Comparison of ENCODE assay signal across 3 cellular contexts in the genomic region with DNA sequence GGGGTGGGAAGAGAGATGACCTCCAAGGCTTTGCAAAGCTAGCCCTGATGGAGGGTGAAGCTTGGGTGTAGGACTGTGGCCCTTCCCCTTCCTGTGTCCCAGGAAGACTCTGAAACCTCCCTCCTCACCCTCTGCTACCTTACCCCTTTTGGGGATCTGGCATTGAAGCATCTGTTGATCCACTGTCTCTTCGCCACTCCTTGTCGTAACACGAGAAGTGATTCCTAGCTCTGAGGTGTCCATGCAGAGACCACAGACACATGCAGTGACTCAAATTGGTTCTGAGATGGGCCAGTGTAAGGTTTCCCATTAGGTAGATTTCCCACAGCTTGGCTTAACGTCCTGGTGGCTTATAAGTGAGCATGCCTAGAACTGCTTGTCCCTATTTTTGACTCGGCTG.
TF ChIP-seq lines count a peak whose summit lies in the region.

No MANE protein-coding gene starts in this region.

TF ChIP-seq in liver, 16 proteins besides CTCF, POLR2A, EP300 and RAD21:
- TF ChIP-seq FOXA2 (IDR thresholded peaks at IDR 0.05) (no peak), RXRA (IDR thresholded peaks at IDR 0.05) (no peak), NR2F2 (IDR thresholded peaks at IDR 0.05) (no peak), EGR1 (IDR thresholded peaks at IDR 0.05; ENCODE audit: low read depth in 2 of 2) (no peak), TAF1 (conservative IDR thresholded peaks at IDR 0.05) (no peak), GABPA (IDR thresholded peaks at IDR 0.05 in 1 of 2, conservative IDR thresholded peaks at IDR 0.05 in 1 of 2) (no peak), JUND (IDR thresholded peaks at IDR 0.05) (no peak)
- TF ChIP-seq, protein P1, sequence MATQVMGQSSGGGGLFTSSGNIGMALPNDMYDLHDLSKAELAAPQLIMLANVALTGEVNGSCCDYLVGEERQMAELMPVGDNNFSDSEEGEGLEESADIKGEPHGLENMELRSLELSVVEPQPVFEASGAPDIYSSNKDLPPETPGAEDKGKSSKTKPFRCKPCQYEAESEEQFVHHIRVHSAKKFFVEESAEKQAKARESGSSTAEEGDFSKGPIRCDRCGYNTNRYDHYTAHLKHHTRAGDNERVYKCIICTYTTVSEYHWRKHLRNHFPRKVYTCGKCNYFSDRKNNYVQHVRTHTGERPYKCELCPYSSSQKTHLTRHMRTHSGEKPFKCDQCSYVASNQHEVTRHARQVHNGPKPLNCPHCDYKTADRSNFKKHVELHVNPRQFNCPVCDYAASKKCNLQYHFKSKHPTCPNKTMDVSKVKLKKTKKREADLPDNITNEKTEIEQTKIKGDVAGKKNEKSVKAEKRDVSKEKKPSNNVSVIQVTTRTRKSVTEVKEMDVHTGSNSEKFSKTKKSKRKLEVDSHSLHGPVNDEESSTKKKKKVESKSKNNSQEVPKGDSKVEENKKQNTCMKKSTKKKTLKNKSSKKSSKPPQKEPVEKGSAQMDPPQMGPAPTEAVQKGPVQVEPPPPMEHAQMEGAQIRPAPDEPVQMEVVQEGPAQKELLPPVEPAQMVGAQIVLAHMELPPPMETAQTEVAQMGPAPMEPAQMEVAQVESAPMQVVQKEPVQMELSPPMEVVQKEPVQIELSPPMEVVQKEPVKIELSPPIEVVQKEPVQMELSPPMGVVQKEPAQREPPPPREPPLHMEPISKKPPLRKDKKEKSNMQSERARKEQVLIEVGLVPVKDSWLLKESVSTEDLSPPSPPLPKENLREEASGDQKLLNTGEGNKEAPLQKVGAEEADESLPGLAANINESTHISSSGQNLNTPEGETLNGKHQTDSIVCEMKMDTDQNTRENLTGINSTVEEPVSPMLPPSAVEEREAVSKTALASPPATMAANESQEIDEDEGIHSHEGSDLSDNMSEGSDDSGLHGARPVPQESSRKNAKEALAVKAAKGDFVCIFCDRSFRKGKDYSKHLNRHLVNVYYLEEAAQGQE (IDR thresholded peaks at IDR 0.05): no peak

TF ChIP-seq in HepG2, 621 proteins besides CTCF, POLR2A, EP300 and RAD21:
- no peak for TF ChIP-seq ZNF441 (CRISPR knock-in tag; IDR thresholded peaks at IDR 0.05; ENCODE audit: borderline replicate concordance)
- TF ChIP-seq ZNF557 (CRISPR knock-in tag; IDR thresholded peaks at IDR 0.05): no peak
- TF ChIP-seq, protein P2, sequence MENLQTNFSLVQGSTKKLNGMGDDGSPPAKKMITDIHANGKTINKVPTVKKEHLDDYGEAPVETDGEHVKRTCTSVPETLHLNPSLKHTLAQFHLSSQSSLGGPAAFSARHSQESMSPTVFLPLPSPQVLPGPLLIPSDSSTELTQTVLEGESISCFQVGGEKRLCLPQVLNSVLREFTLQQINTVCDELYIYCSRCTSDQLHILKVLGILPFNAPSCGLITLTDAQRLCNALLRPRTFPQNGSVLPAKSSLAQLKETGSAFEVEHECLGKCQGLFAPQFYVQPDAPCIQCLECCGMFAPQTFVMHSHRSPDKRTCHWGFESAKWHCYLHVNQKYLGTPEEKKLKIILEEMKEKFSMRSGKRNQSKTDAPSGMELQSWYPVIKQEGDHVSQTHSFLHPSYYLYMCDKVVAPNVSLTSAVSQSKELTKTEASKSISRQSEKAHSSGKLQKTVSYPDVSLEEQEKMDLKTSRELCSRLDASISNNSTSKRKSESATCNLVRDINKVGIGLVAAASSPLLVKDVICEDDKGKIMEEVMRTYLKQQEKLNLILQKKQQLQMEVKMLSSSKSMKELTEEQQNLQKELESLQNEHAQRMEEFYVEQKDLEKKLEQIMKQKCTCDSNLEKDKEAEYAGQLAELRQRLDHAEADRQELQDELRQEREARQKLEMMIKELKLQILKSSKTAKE (CRISPR knock-in tag; IDR thresholded peaks at IDR 0.05; ENCODE audit: borderline replicate concordance): no peak
- no peak for TF ChIP-seq ZEB1 (IDR thresholded peaks at IDR 0.05; ENCODE audit: insufficient replicate concordance, low read depth)
- TF ChIP-seq, protein P3, sequence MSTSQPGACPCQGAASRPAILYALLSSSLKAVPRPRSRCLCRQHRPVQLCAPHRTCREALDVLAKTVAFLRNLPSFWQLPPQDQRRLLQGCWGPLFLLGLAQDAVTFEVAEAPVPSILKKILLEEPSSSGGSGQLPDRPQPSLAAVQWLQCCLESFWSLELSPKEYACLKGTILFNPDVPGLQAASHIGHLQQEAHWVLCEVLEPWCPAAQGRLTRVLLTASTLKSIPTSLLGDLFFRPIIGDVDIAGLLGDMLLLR (CRISPR knock-in tag; IDR thresholded peaks at IDR 0.05): no peak
- TF ChIP-seq RXRB (CRISPR knock-in tag; IDR thresholded peaks at IDR 0.05; ENCODE audit: borderline replicate concordance): no peak
- no peak for TF ChIP-seq ZNF768 (CRISPR knock-in tag; IDR thresholded peaks at IDR 0.05)
TF ChIP-seq in HepG2: peak in this region for 0.

TF ChIP-seq in endothelial cell of umbilical vein, 7 proteins besides CTCF, POLR2A, EP300 and RAD21:
- TF ChIP-seq GATA2 (IDR thresholded peaks at IDR 0.05; ENCODE audit: insufficient read depth, insufficient read length, low read depth, low read length): no peak
- no peak for TF ChIP-seq MYC (IDR thresholded peaks at IDR 0.05; ENCODE audit: low read depth, low read length)
- no peak for TF ChIP-seq FOS (IDR thresholded peaks at IDR 0.05; ENCODE audit: borderline replicate concordance, insufficient read depth, low read length)
- no peak for TF ChIP-seq JUN (IDR thresholded peaks at IDR 0.05; ENCODE audit: borderline replicate concordance, insufficient read depth, insufficient read length, low read depth)
- TF ChIP-seq, protein P4, sequence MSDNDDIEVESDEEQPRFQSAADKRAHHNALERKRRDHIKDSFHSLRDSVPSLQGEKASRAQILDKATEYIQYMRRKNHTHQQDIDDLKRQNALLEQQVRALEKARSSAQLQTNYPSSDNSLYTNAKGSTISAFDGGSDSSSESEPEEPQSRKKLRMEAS (IDR thresholded peaks at IDR 0.05; ENCODE audit: insufficient read depth, insufficient read length): no peak
- no peak for TF ChIP-seq EZH2 (IDR thresholded peaks at IDR 0.05; ENCODE audit: borderline replicate concordance, low read depth, low read length, severe bottlenecking)
- no peak for TF ChIP-seq POLR2AphosphoS5 (IDR thresholded peaks at IDR 0.05; ENCODE audit: insufficient read depth, low read depth, low read length)
